ENCODE assay signal across 22 cellular contexts in the genomic region with DNA sequence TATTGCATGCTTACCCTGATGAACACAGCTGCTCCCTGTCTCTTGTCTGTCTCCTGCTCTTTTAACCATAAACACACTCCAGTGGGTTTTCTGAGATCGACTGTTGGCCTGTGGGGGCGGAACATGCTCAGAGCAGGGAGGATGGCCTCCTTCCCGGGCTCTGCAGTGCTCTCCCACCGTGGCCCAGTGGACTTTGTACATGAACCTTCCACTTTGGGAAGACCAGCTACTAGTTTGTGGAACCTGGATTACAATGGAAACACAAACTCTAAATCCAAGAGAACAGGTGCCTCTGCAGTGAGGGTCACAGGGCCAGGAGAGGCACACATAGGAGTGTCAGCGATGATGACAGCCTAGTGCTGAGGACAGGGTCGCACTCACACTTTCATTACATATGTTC. TPM values are rescaled to one million over a fixed set of nuclear protein-coding genes. Genes with fewer than 3 reads are reported as not detected.
DNase-seq lines count a peak whose midpoint lies in the region; ATAC-seq and TF ChIP-seq lines count a peak whose summit lies in the region.
"Had no signal": no experiment of that assay in that cellular context is flagged by ENCODE, and none has a peak within 500 bp of the region (broad histone marks: within the 10 kb centered on the region; RNA-seq: fewer than 3 reads in every experiment).

No MANE protein-coding gene starts in this region.

- 87 to 89% methylated on average over 6 of the region's 6 CpGs for WGBS in heart right ventricle, 2 donors

- DNase-seq in Right ventricle myocardium inferior (ENCODE audit: missing footprints): peak; percentile 21
- no peak for DNase-seq in heart right ventricle
- no peak for DNase-seq in WTC11 (ENCODE audit: low spot score)
- peak; percentile 6 for DNase-seq in iPS-NIHi7 (ENCODE audit: extremely low spot score)
- DNase-seq in gastrocnemius medialis: no peak
- DNase-seq in AG08395 (ENCODE audit: low spot score): no peak
- DNase-seq in stimulated activated CD4-positive, alpha-beta T cell treated with anti-CD3 and anti-CD28 coated beads, Interleukin-2, amount 100 ng/mL, for 24 hours: no peak
- no peak for DNase-seq in T1000 (lab: John Stamatoyannopoulos, UW)
- DNase-seq: activated CD4-positive, alpha-beta T cell treated with anti-CD3 and anti-CD28 coated beads, Interleukin-2, amount 50 U/mL, for 1 hour; activated T-cell treated with anti-CD3 and anti-CD28 coated beads, Interleukin-2, amount 50 U/mL, for 1 hour; effector memory CD4-positive, alpha-beta T cell; esophagus squamous epithelium; GOT3; mucosa of descending colon; NCI-H1694 treated with DMSO at 0.1 percent for 48 hours; occipital lobe; retina; SIG-M5; T-helper 1 cell had no signal

- H3K9me3 ChIP-seq in heart right ventricle (peaks cover 0 to 7% (median 0%) of the 10 kb centered on the region in 11 donors), gastrocnemius medialis (no peaks in the 10 kb centered on the region)
- H3K9me3 ChIP-seq: esophagus squamous epithelium, mucosa of descending colon, thoracic aorta had no signal

- peaks cover 7% of the 10 kb centered on the region for H3K9me3 Mint-ChIP-seq in WTC11

- in situ Hi-C loops in gastrocnemius medialis (cut with MboI; ENCODE audit: low sequenced_read_pairs in 4 of 4): no loop called here

- 0 out of 2 replicates have a peak overlapping the region, but pooled peaks have one; percentile 24 for H3K27ac Mint-ChIP-seq in WTC11

- no peak overlapping the region for H3K4me3 Mint-ChIP-seq in WTC11

- H3K4me1 ChIP-seq in heart right ventricle: peaks cover 0 to 63% (median 49%) of the 10 kb centered on the region in 9 donors
- H3K4me1 ChIP-seq in gastrocnemius medialis: peaks cover 25 to 37% of the 10 kb centered on the region in 2 donors

- no peak for TF ChIP-seq POLR2A in gastrocnemius medialis (IDR thresholded peaks at IDR 0.05)

- CTCF ChIA-PET in WTC11 (lab: Charles Lee): interaction anchor here (1.7 kb wide), 1 partner anchor 11 kb away, joined by 3 read pairs; no protein-coding TSS in a partner anchor

- peaks cover 0 to 41% (median 10%) of the 10 kb centered on the region in 9 donors for H3K36me3 ChIP-seq in heart right ventricle
- H3K36me3 ChIP-seq in gastrocnemius medialis: peaks cover 0 to 13% of the 10 kb centered on the region in 2 donors

- peaks cover 11% of the 10 kb centered on the region for H3K4me1 Mint-ChIP-seq in WTC11

- H3K36me3 Mint-ChIP-seq in WTC11: peaks cover 13% of the 10 kb centered on the region

- TF ChIP-seq CTCF in heart right ventricle (IDR thresholded peaks at IDR 0.05) (no peak), WTC11 (IDR thresholded peaks at IDR 0.05) (no peak), gastrocnemius medialis (IDR thresholded peaks at IDR 0.05 in 4 of 5, conservative IDR thresholded peaks at IDR 0.05 in 1 of 5) (no peak)

- peak overlapping the region in 5 of 10 donors; percentile 42 to 77 (median 71) for H3K27ac ChIP-seq in heart right ventricle
- peak overlapping the region; percentile 10 to 77 (median 57) for H3K27ac ChIP-seq in gastrocnemius medialis
- H3K27ac ChIP-seq: C4-2B, esophagus squamous epithelium, thoracic aorta had no signal

- H3K4me3 ChIP-seq in heart right ventricle (no peak overlapping the region), gastrocnemius medialis (no peak overlapping the region)
- H3K4me3 ChIP-seq: esophagus squamous epithelium, mucosa of descending colon, thoracic aorta had no signal

- H3K27me3 ChIP-seq in heart right ventricle (no peaks in the 10 kb centered on the region), gastrocnemius medialis (no peaks in the 10 kb centered on the region)
- H3K27me3 ChIP-seq: esophagus squamous epithelium had no signal

- POLR2A ChIA-PET in WTC11 (lab: Charles Lee): no interaction called here

- H3K27me3 Mint-ChIP-seq in WTC11 (ENCODE audit: low read depth): peaks cover 8% of the 10 kb centered on the region

- intact Hi-C loops in Right ventricle myocardium inferior (cut with DNase I) (no loop called here), heart right ventricle (cut with DNase I) (no loop called here), gastrocnemius medialis (cut with DNase I; ENCODE audit: low total_unique reads) (no loop called here)

- ATAC-seq in Right ventricle myocardium inferior (no peak), heart right ventricle (no peak), WTC11 (no peak), gastrocnemius medialis (no peak)
- ATAC-seq: activated naive CD4-positive, alpha-beta T cell treated with anti-CD3 and anti-CD28 coated beads, Interleukin-2, amount 50 U/mL, for 72 hours had no signal

TF ChIP-seq in WTC11, 78 proteins besides CTCF, POLR2A, EP300 and RAD21 (continues in another document):
- TF ChIP-seq, protein P1, sequence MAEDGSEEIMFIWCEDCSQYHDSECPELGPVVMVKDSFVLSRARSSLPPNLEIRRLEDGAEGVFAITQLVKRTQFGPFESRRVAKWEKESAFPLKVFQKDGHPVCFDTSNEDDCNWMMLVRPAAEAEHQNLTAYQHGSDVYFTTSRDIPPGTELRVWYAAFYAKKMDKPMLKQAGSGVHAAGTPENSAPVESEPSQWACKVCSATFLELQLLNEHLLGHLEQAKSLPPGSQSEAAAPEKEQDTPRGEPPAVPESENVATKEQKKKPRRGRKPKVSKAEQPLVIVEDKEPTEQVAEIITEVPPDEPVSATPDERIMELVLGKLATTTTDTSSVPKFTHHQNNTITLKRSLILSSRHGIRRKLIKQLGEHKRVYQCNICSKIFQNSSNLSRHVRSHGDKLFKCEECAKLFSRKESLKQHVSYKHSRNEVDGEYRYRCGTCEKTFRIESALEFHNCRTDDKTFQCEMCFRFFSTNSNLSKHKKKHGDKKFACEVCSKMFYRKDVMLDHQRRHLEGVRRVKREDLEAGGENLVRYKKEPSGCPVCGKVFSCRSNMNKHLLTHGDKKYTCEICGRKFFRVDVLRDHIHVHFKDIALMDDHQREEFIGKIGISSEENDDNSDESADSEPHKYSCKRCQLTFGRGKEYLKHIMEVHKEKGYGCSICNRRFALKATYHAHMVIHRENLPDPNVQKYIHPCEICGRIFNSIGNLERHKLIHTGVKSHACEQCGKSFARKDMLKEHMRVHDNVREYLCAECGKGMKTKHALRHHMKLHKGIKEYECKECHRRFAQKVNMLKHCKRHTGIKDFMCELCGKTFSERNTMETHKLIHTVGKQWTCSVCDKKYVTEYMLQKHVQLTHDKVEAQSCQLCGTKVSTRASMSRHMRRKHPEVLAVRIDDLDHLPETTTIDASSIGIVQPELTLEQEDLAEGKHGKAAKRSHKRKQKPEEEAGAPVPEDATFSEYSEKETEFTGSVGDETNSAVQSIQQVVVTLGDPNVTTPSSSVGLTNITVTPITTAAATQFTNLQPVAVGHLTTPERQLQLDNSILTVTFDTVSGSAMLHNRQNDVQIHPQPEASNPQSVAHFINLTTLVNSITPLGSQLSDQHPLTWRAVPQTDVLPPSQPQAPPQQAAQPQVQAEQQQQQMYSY (CRISPR knock-in tag; IDR thresholded peaks at IDR 0.05): no peak
- TF ChIP-seq, protein P2, sequence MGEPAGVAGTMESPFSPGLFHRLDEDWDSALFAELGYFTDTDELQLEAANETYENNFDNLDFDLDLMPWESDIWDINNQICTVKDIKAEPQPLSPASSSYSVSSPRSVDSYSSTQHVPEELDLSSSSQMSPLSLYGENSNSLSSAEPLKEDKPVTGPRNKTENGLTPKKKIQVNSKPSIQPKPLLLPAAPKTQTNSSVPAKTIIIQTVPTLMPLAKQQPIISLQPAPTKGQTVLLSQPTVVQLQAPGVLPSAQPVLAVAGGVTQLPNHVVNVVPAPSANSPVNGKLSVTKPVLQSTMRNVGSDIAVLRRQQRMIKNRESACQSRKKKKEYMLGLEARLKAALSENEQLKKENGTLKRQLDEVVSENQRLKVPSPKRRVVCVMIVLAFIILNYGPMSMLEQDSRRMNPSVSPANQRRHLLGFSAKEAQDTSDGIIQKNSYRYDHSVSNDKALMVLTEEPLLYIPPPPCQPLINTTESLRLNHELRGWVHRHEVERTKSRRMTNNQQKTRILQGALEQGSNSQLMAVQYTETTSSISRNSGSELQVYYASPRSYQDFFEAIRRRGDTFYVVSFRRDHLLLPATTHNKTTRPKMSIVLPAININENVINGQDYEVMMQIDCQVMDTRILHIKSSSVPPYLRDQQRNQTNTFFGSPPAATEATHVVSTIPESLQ (CRISPR knock-in tag; IDR thresholded peaks at IDR 0.05): no peak
- TF ChIP-seq MXD4 (CRISPR knock-in tag; IDR thresholded peaks at IDR 0.05; ENCODE audit: borderline replicate concordance): no peak
- TF ChIP-seq, protein P3, sequence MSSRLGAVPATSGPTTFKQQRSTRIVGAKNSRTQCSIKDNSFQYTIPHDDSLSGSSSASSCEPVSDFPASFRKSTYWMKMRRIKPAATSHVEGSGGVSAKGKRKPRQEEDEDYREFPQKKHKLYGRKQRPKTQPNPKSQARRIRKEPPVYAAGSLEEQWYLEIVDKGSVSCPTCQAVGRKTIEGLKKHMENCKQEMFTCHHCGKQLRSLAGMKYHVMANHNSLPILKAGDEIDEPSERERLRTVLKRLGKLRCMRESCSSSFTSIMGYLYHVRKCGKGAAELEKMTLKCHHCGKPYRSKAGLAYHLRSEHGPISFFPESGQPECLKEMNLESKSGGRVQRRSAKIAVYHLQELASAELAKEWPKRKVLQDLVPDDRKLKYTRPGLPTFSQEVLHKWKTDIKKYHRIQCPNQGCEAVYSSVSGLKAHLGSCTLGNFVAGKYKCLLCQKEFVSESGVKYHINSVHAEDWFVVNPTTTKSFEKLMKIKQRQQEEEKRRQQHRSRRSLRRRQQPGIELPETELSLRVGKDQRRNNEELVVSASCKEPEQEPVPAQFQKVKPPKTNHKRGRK (CRISPR knock-in tag; IDR thresholded peaks at IDR 0.05; ENCODE audit: borderline replicate concordance): no peak
- TF ChIP-seq, protein P4, sequence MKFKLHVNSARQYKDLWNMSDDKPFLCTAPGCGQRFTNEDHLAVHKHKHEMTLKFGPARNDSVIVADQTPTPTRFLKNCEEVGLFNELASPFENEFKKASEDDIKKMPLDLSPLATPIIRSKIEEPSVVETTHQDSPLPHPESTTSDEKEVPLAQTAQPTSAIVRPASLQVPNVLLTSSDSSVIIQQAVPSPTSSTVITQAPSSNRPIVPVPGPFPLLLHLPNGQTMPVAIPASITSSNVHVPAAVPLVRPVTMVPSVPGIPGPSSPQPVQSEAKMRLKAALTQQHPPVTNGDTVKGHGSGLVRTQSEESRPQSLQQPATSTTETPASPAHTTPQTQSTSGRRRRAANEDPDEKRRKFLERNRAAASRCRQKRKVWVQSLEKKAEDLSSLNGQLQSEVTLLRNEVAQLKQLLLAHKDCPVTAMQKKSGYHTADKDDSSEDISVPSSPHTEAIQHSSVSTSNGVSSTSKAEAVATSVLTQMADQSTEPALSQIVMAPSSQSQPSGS (CRISPR knock-in tag; IDR thresholded peaks at IDR 0.05; ENCODE audit: borderline replicate concordance, low read depth): no peak
- TF ChIP-seq FOXP1 (CRISPR knock-in tag; IDR thresholded peaks at IDR 0.05; ENCODE audit: borderline replicate concordance): no peak

RNA-seq across cellular contexts. Expression of a gene that starts 56.5 kb away (rescaled TPM):
- total RNA-seq in Right ventricle myocardium inferior (63.4 TPM), heart right ventricle (100 to 1,000 TPM in 1 of 10 donors, 10 to 100 TPM in 9; 28.4 to 101 (median 49.4) TPM), WTC11 (2021) (36.9 to 38.1 TPM (median 37.2 TPM) in 3 replicates), gastrocnemius medialis (10 to 100 TPM; 18.3 to 50.2 (median 32.9) TPM)
- 10 to 100 TPM; 32.9 to 44.0 TPM for polyA plus RNA-seq in heart right ventricle

Comparison
In these comparisons a context has a peak if more than half of its experiments do, and no peak if none do; other contexts are left out.
1. DNase-seq: peak in Right ventricle myocardium inferior (single experiment) and iPS-NIHi7 (single experiment); none in heart right ventricle (0 of 2), WTC11 (single experiment), gastrocnemius medialis (0 of 2), AG08395 (single experiment), stimulated activated CD4-positive, alpha-beta T cell treated with anti-CD3 and anti-CD28 coated beads, Interleukin-2, amount 100 ng/mL, for 24 hours (0 of 2) and T1000 (single experiment).